10 cellular contexts compared by ENCODE assay signal in genomic region chr12:55982319-55982936, GRCh38. TPM values are rescaled to one million over a fixed set of nuclear protein-coding genes. Genes with fewer than 3 reads are reported as not detected.
DNase-seq lines count a peak whose midpoint lies in the region; ATAC-seq, FAIRE-seq and TF ChIP-seq lines count a peak whose summit lies in the region.
"Had no signal": no experiment of that assay in that cellular context is flagged by ENCODE, and none has a peak within 500 bp of the region (broad histone marks: within the 10 kb centered on the region; RNA-seq: fewer than 3 reads in every experiment).

No MANE protein-coding gene starts in this region.

- CTCF ChIA-PET in GM12878 (lab: Yijun Ruan, JAX) = interaction anchor here (0.6 to 4.2 kb wide), 14 partner anchors 8 to 1207 kb away, joined by 3 to 45 read pairs (median 5); partner anchors contain the start of genes RAB5B and SUOX

- peak; percentile 84 for FAIRE-seq in GM12878 (lab: Jason Lieb, UNC)

- peaks cover 0 to 13% of the 10 kb centered on the region in 2 experiments; a peak in 3 of 4 replicates for H3K36me3 ChIP-seq in GM12878 (ENCODE audit: control insufficient read depth in 2 of 2, insufficient read depth in 2 of 2, low read length in 1 of 2)

- TF ChIP-seq CTCF in GM10266 (IDR thresholded peaks at IDR 0.05; ENCODE audit: control insufficient read depth, insufficient read depth, low read depth, missing control alignments) = no peak
- TF ChIP-seq CTCF in GM12878 (IDR thresholded peaks at IDR 0.05 in 2 of 3, conservative IDR thresholded peaks at IDR 0.05 in 1 of 3; ENCODE audit: control insufficient read depth in 2 of 3, extremely low read depth in 1 of 3, insufficient read depth in 1 of 3, low read depth in 3 of 3, low read length in 3 of 3) = no peak

- in situ Hi-C loops in GM12878 (cut with MboI) = no loop called here

- peaks cover 7% of the 10 kb centered on the region for H3K79me2 ChIP-seq in GM12878 (ENCODE audit: control insufficient read depth, insufficient read depth, low read length)

- intact Hi-C loops in GM12878 (cut with micrococcal nuclease; ENCODE audit: unreplicated experiment) = no loop called here

- no peaks in the 10 kb centered on the region for H3K27me3 ChIP-seq in GM12878 (replicated peaks in 1 of 2; ENCODE audit: control insufficient read depth in 2 of 2, insufficient read depth in 2 of 2, low read length in 1 of 2)

- WGBS in GM12878 (ENCODE audit: insufficient coverage, insufficient replicate concordance, low lambda C conversion rate, missing lambda C conversion rate) = 18% methylated on average over 3 of the region's 3 CpGs

- peaks cover 16% of the 10 kb centered on the region for H3K4me1 ChIP-seq in GM12878 (ENCODE audit: control insufficient read depth, insufficient read depth, low read length)

- peak overlapping the region; percentile 38 for H3K27ac ChIP-seq in GM12878 (ENCODE audit: control insufficient read depth, insufficient read depth)
- H3K27ac ChIP-seq: thoracic aorta had no signal

- no peak for TF ChIP-seq RAD21 in GM12878 (IDR thresholded peaks at IDR 0.05; ENCODE audit: insufficient read depth, low read depth, low read length)

- SMC1A ChIA-PET in GM12878 (lab: Charles Lee; ENCODE audit: uncharacterized antibody, unreplicated experiment) = interaction anchor here (0.7 to 3.0 kb wide), 18 partner anchors 9 to 654 kb away, joined by 3 to 37 read pairs (median 4); partner anchors contain the start of genes ORMDL2, RAB5B, SARNP and SUOX

- RAD21 ChIA-PET in GM12878 (lab: Charles Lee; ENCODE audit: unreplicated experiment) = interaction anchor here (0.5 to 6.4 kb wide), 13 partner anchors 8 to 244 kb away, joined by 3 to 56 read pairs (median 4); partner anchors contain the start of genes DNAJC14, RAB5B and SUOX

- no peaks in the 10 kb centered on the region for H4K20me1 ChIP-seq in GM12878 (ENCODE audit: control insufficient read depth, insufficient read depth)

- no TSS peak for BruUV-seq in GM12878 (replicated peaks; lab: Mats Ljungman, UMichigan)

- DNase-seq in GM10266 (ENCODE audit: extremely low spot score) = peak; percentile 74
- DNase-seq in GM12878 (ENCODE audit: low read depth, low spot score) = peak; percentile 60
- no peak for DNase-seq in DMS 273 (lab: John Stamatoyannopoulos, UW; ENCODE audit: unreplicated experiment)
- DNase-seq in NCI-H1436 (lab: John Stamatoyannopoulos, UW) = no peak
- no peak for DNase-seq in dermis blood vessel endothelial cell

- peak; percentile 84 for ATAC-seq in GM21367 (IDR thresholded peaks at IDR 0.05; ENCODE audit: unreplicated experiment)
- peak; percentile 88 for ATAC-seq in HG03342 (IDR thresholded peaks at IDR 0.05; ENCODE audit: unreplicated experiment)
- ATAC-seq in GM12878 = peak; percentile 96
- no peak for ATAC-seq in GM21528 (IDR thresholded peaks at IDR 0.05; ENCODE audit: low FRiP score, unreplicated experiment)

- peak overlapping the region; percentile 31 for H3K4me2 ChIP-seq in GM12878 (ENCODE audit: control insufficient read depth, insufficient read depth)

- H3K4me3 ChIP-seq in GM12878 = 0 out of 2 replicates have a peak overlapping the region, but pooled peaks have one; percentile 12
- H3K4me3 ChIP-seq: thoracic aorta had no signal

- POLR2A ChIA-PET in GM12878 (lab: Charles Lee) = interaction anchor here (0.5 to 5.6 kb wide), 16 partner anchors 9 to 240 kb away, joined by 3 to 85 read pairs (median 4); partner anchors contain the start of genes DGKA, RAB5B and SUOX

- no peak for TF ChIP-seq EP300 in GM12878 (IDR thresholded peaks at IDR 0.05; ENCODE audit: borderline replicate concordance in 1 of 2, control insufficient read depth in 1 of 2, low read depth in 2 of 2, low read length in 2 of 2)

- H3K9me3 ChIP-seq in GM12878 (replicated peaks; ENCODE audit: control insufficient read depth, insufficient read depth, low read length) = no peaks in the 10 kb centered on the region
- H3K9me3 ChIP-seq: thoracic aorta had no signal

- no peak for TF ChIP-seq POLR2A in GM12878 (IDR thresholded peaks at IDR 0.05; ENCODE audit: low read depth, low read length)

- no peak overlapping the region; the same call in 1 of the 2 replicates for H3K9ac ChIP-seq in GM12878 (ENCODE audit: control insufficient read depth, insufficient read depth, low read length)

- no peak overlapping the region for H2AFZ ChIP-seq in GM12878 (ENCODE audit: control insufficient read depth, low read depth, low read length)

RNA-seq across cellular contexts. Expression of gene RAB5B, which starts 8.6 kb away (rescaled TPM):
- 75.8 and 84.4 TPM in 2 replicates for total RNA-seq in GM12878 (2013; cell fraction: nucleolus; rRNA removed)
- 28.7 and 32.8 TPM in 2 replicates for total RNA-seq in GM12878 (2014; rRNA removed)
- total RNA-seq in GM12878 (2014; rRNA removed; fragmentation: Illumina TruSeq; extraction: Trizol) = 29.1 and 31.8 TPM in 2 replicates
- total RNA-seq in GM12878 (2021) = 50.9 and 54.2 TPM in 2 replicates
- 33.1 TPM for polyA plus RNA-seq in GM12878 (2011; ENCODE audit: low read depth)
- polyA plus RNA-seq in GM12878 (2011; rRNA removed) = 149 and 150 TPM in 2 replicates
- 105 and 112 TPM in 2 replicates for polyA plus RNA-seq in GM12878 (2011; cell fraction: cytosol; rRNA removed)
- polyA plus RNA-seq in GM12878 (2011; cell fraction: nucleus; rRNA removed) = 57.0 and 68.7 TPM in 2 replicates
- polyA plus RNA-seq in GM12878 (2012) = 49.6 and 57.5 TPM in 2 replicates
- 66.7 and 78.2 TPM in 2 replicates for polyA plus RNA-seq in GM12878 (2014; fragmentation: Illumina TruSeq; extraction: Trizol)
- 10 to 100 TPM in 1 of 2 experiments, 1 to 10 TPM in 1; 7.5 to 11.3 TPM for polyA plus RNA-seq in GM12878 (2014; fragmentation: Nextera tagmentation; extraction: Ambion mirVana)
- polyA plus RNA-seq in GM12878 (2014; rRNA removed) = 46.0 and 53.6 TPM in 2 replicates
- 10 to 100 TPM; 37.2 to 38.4 TPM for polyA plus RNA-seq in GM12878 (2016; fragmentation: Nextera tagmentation; extraction: Ambion mirVana)
- polyA minus RNA-seq in GM12878 (2011; rRNA and poly(A)+ RNA removed) = 106 and 129 TPM in 2 replicates
- 25.5 and 38.4 TPM in 2 replicates for polyA minus RNA-seq in GM12878 (2011; cell fraction: cytosol; rRNA and poly(A)+ RNA removed)
- 20.3 and 27.7 TPM in 2 replicates for polyA minus RNA-seq in GM12878 (2011; cell fraction: nucleus; rRNA and poly(A)+ RNA removed)
- 44.8 and 67.1 TPM in 2 replicates for total RNA-seq in dermis blood vessel endothelial cell

RNA-seq across cellular contexts. Expression of gene SUOX, which starts 14.6 kb away (rescaled TPM):
- 26.0 and 28.4 TPM in 2 replicates for total RNA-seq in GM12878 (2013; cell fraction: nucleolus; rRNA removed)
- total RNA-seq in GM12878 (2014; rRNA removed) = 12.9 and 13.8 TPM in 2 replicates
- total RNA-seq in GM12878 (2014; rRNA removed; fragmentation: Illumina TruSeq; extraction: Trizol) = 10.0 and 11.7 TPM in 2 replicates
- 11.8 and 13.6 TPM in 2 replicates for total RNA-seq in GM12878 (2021)
- polyA plus RNA-seq in GM12878 (2011; ENCODE audit: low read depth) = 9.2 TPM
- polyA plus RNA-seq in GM12878 (2011; rRNA removed) = 12.9 and 18.8 TPM in 2 replicates
- 21.6 and 28.2 TPM in 2 replicates for polyA plus RNA-seq in GM12878 (2011; cell fraction: cytosol; rRNA removed)
- 32.6 and 35.8 TPM in 2 replicates for polyA plus RNA-seq in GM12878 (2011; cell fraction: nucleus; rRNA removed)
- polyA plus RNA-seq in GM12878 (2012) = 9.4 and 12.2 TPM in 2 replicates
- polyA plus RNA-seq in GM12878 (2014; fragmentation: Illumina TruSeq; extraction: Trizol) = 11.5 and 16.5 TPM in 2 replicates
- polyA plus RNA-seq in GM12878 (2014; fragmentation: Nextera tagmentation; extraction: Ambion mirVana) = 1 to 10 TPM; 5.1 to 5.2 TPM
- 12.4 and 16.1 TPM in 2 replicates for polyA plus RNA-seq in GM12878 (2014; rRNA removed)
- 10 to 100 TPM; 13.2 to 18.1 TPM for polyA plus RNA-seq in GM12878 (2016; fragmentation: Nextera tagmentation; extraction: Ambion mirVana)
- polyA minus RNA-seq in GM12878 (2011; rRNA and poly(A)+ RNA removed) = 25.5 and 28.8 TPM in 2 replicates
- polyA minus RNA-seq in GM12878 (2011; cell fraction: cytosol; rRNA and poly(A)+ RNA removed) = 9.5 and 9.9 TPM in 2 replicates
- polyA minus RNA-seq in GM12878 (2011; cell fraction: nucleus; rRNA and poly(A)+ RNA removed) = 12.6 and 27.8 TPM in 2 replicates
- 12.4 and 18.9 TPM in 2 replicates for total RNA-seq in dermis blood vessel endothelial cell

RNA-seq across cellular contexts. Expression of gene CDK2, which starts 15.8 kb away (rescaled TPM):
- total RNA-seq in GM12878 (2013; cell fraction: nucleolus; rRNA removed) = 60.8 and 61.4 TPM in 2 replicates
- total RNA-seq in GM12878 (2014; rRNA removed) = 90.6 and 92.5 TPM in 2 replicates
- total RNA-seq in GM12878 (2014; rRNA removed; fragmentation: Illumina TruSeq; extraction: Trizol) = 73.1 and 84.5 TPM in 2 replicates
- 85.8 and 85.9 TPM in 2 replicates for total RNA-seq in GM12878 (2021)
- 46.5 TPM for polyA plus RNA-seq in GM12878 (2011; ENCODE audit: low read depth)
- polyA plus RNA-seq in GM12878 (2011; rRNA removed) = 93.1 and 138 TPM in 2 replicates
- polyA plus RNA-seq in GM12878 (2011; cell fraction: cytosol; rRNA removed) = 105 and 145 TPM in 2 replicates
- polyA plus RNA-seq in GM12878 (2011; cell fraction: nucleus; rRNA removed) = 87.9 and 122 TPM in 2 replicates
- 57.9 and 69.0 TPM in 2 replicates for polyA plus RNA-seq in GM12878 (2012)
- polyA plus RNA-seq in GM12878 (2014; fragmentation: Illumina TruSeq; extraction: Trizol) = 92.8 and 108 TPM in 2 replicates
- 10 to 100 TPM; 13.1 to 16.1 TPM for polyA plus RNA-seq in GM12878 (2014; fragmentation: Nextera tagmentation; extraction: Ambion mirVana)
- polyA plus RNA-seq in GM12878 (2014; rRNA removed) = 68.3 and 79.9 TPM in 2 replicates
- polyA plus RNA-seq in GM12878 (2016; fragmentation: Nextera tagmentation; extraction: Ambion mirVana) = 10 to 100 TPM; 66.1 to 70.8 TPM
- 69.7 and 82.9 TPM in 2 replicates for polyA minus RNA-seq in GM12878 (2011; rRNA and poly(A)+ RNA removed)
- polyA minus RNA-seq in GM12878 (2011; cell fraction: cytosol; rRNA and poly(A)+ RNA removed) = 28.1 and 49.7 TPM in 2 replicates
- polyA minus RNA-seq in GM12878 (2011; cell fraction: nucleus; rRNA and poly(A)+ RNA removed) = 29.0 and 34.3 TPM in 2 replicates
- total RNA-seq in dermis blood vessel endothelial cell = 20.8 and 35.0 TPM in 2 replicates

RNA-seq across cellular contexts. Expression of gene PMEL, which starts 16.6 kb away (rescaled TPM):
- 2.0 and 4.9 TPM in 2 replicates for total RNA-seq in GM12878 (2013; cell fraction: nucleolus; rRNA removed)
- total RNA-seq in GM12878 (2014; rRNA removed) (0.51 and 0.71 TPM in 2 replicates), GM12878 (2014; rRNA removed; fragmentation: Illumina TruSeq; extraction: Trizol) (0.36 and 0.46 TPM in 2 replicates), GM12878 (2021) (0.96 and 1.3 TPM in 2 replicates), dermis blood vessel endothelial cell (0.37 and 1.5 TPM in 2 replicates)
- 1.0 TPM for polyA plus RNA-seq in GM12878 (2011; ENCODE audit: low read depth)
- polyA plus RNA-seq in GM12878 (2011; rRNA removed) (1.6 TPM in 2 replicates), GM12878 (2014; fragmentation: Illumina TruSeq; extraction: Trizol) (0.81 TPM in 1 of 2 replicates, not detected in the other), GM12878 (2014; fragmentation: Nextera tagmentation; extraction: Ambion mirVana) (under 1 TPM; 0.32 to 0.33 TPM), GM12878 (2014; rRNA removed) (0.59 and 0.90 TPM in 2 replicates), GM12878 (2016; fragmentation: Nextera tagmentation; extraction: Ambion mirVana) (1 to 10 TPM in 1 of 2 experiments, under 1 TPM in 1; 0.53 to 1.5 TPM)
- 1.9 TPM in 2 replicates for polyA plus RNA-seq in GM12878 (2011; cell fraction: cytosol; rRNA removed)
- 5.0 and 9.1 TPM in 2 replicates for polyA plus RNA-seq in GM12878 (2011; cell fraction: nucleus; rRNA removed)
- 1.4 and 1.6 TPM in 2 replicates for polyA plus RNA-seq in GM12878 (2012)
- 1.1 and 3.5 TPM in 2 replicates for polyA minus RNA-seq in GM12878 (2011; rRNA and poly(A)+ RNA removed)
- 0.42 TPM in 1 of 2 replicates, not detected in the other for polyA minus RNA-seq in GM12878 (2011; cell fraction: cytosol; rRNA and poly(A)+ RNA removed)
- polyA minus RNA-seq in GM12878 (2011; cell fraction: nucleus; rRNA and poly(A)+ RNA removed) = 0.48 and 1.1 TPM in 2 replicates
- total RNA-seq: mononuclear cell had no signal

RNA-seq across cellular contexts. Expression of gene IKZF4, which starts 38.4 kb away (rescaled TPM):
- total RNA-seq in GM12878 (2013; cell fraction: nucleolus; rRNA removed) = 6.5 and 7.1 TPM in 2 replicates
- total RNA-seq in GM12878 (2014; rRNA removed) (0.79 and 1.1 TPM in 2 replicates), GM12878 (2014; rRNA removed; fragmentation: Illumina TruSeq; extraction: Trizol) (0.89 and 0.92 TPM in 2 replicates), GM12878 (2021) (4.6 and 5.8 TPM in 2 replicates), dermis blood vessel endothelial cell (0.70 and 1.4 TPM in 2 replicates)
- polyA plus RNA-seq in GM12878 (2011; ENCODE audit: low read depth) = 1.6 TPM
- polyA plus RNA-seq in GM12878 (2011; rRNA removed) (2.2 and 2.9 TPM in 2 replicates), GM12878 (2014; fragmentation: Illumina TruSeq; extraction: Trizol) (4.9 and 5.5 TPM in 2 replicates), GM12878 (2014; fragmentation: Nextera tagmentation; extraction: Ambion mirVana) (1 to 10 TPM in 1 of 2 experiments, under 1 TPM in 1; 0.74 to 1.2 TPM), GM12878 (2014; rRNA removed) (2.8 and 3.8 TPM in 2 replicates), GM12878 (2016; fragmentation: Nextera tagmentation; extraction: Ambion mirVana) (under 1 TPM; 0.91 to 0.93 TPM)
- 2.8 and 4.0 TPM in 2 replicates for polyA plus RNA-seq in GM12878 (2011; cell fraction: cytosol; rRNA removed)
- polyA plus RNA-seq in GM12878 (2011; cell fraction: nucleus; rRNA removed) = 7.1 and 7.3 TPM in 2 replicates
- polyA plus RNA-seq in GM12878 (2012) = 2.0 and 2.9 TPM in 2 replicates
- 1.4 and 3.0 TPM in 2 replicates for polyA minus RNA-seq in GM12878 (2011; rRNA and poly(A)+ RNA removed)
- polyA minus RNA-seq in GM12878 (2011; cell fraction: cytosol; rRNA and poly(A)+ RNA removed) = 1.3 and 1.7 TPM in 2 replicates
- 1.1 and 1.7 TPM in 2 replicates for polyA minus RNA-seq in GM12878 (2011; cell fraction: nucleus; rRNA and poly(A)+ RNA removed)

Comparison
In these comparisons a context has a peak if more than half of its experiments do, and no peak if none do; other contexts are left out.
1. DNase-seq: peak in GM10266 (single experiment) and GM12878 (single experiment); none in DMS 273 (single experiment), NCI-H1436 (single experiment) and dermis blood vessel endothelial cell (single experiment).